8 cellular contexts compared by ENCODE assay signal in genomic region chr9:3507395-3508077, GRCh38. TPM values are rescaled to one million over a fixed set of nuclear protein-coding genes. Genes with fewer than 3 reads are reported as not detected.
DNase-seq lines count a peak whose midpoint lies in the region; ATAC-seq, FAIRE-seq and TF ChIP-seq lines count a peak whose summit lies in the region.

No MANE protein-coding gene starts in this region.

- H3K27me3 Mint-ChIP-seq in endodermal cell (ENCODE audit: insufficient read depth), result no peaks in the 10 kb centered on the region

- H3K36me3 Mint-ChIP-seq in endodermal cell (ENCODE audit: low read depth), result peaks cover 4% of the 10 kb centered on the region

- peak overlapping the region; percentile 14 for H3K27ac Mint-ChIP-seq in endodermal cell

- no peaks in the 10 kb centered on the region for H3K4me1 ChIP-seq in endodermal cell (ENCODE audit: control insufficient read depth, insufficient read depth, low read length)

- WGBS in endodermal cell (ENCODE audit: insufficient coverage in 1 of 2, insufficient read length in 1 of 2), 2 experiments, result 89 to 96% methylated on average over 4 to 5 of the region's 6 CpGs

- no peaks in the 10 kb centered on the region for H3K36me3 ChIP-seq in endodermal cell (ENCODE audit: control insufficient read depth, insufficient read depth, low read length)

- no peak for TF ChIP-seq CTCF in endodermal cell (conservative IDR thresholded peaks at IDR 0.05)

- no peak overlapping the region for H3K27ac ChIP-seq in endodermal cell (ENCODE audit: low read depth, low read length)

- H3K9me3 ChIP-seq in endodermal cell (ENCODE audit: control insufficient read depth, low read length), result no peaks in the 10 kb centered on the region

- no peak overlapping the region for H3K9ac ChIP-seq in endodermal cell (ENCODE audit: extremely low read depth, low read length, poor library complexity, severe bottlenecking)

- H3K9me3 Mint-ChIP-seq in endodermal cell, result no peaks in the 10 kb centered on the region

- H3K4me3 ChIP-seq in endodermal cell (ENCODE audit: low read length), result no peak overlapping the region

- DNase-seq in endodermal cell (no peak), NCI-H1092 treated with DMSO at 0.1 percent for 48 hours (lab: John Stamatoyannopoulos, UW) (no peak), nucleus accumbens (lab: John Stamatoyannopoulos, UW) (no peak), H4 (ENCODE audit: low spot score) (no peak)
- DNase-seq in activated CD4-positive, CD25-positive, alpha-beta regulatory T cell treated with anti-CD3 and anti-CD28 coated beads, Interleukin-2, amount 50 U/mL, for 72 hours, result no peak

- ATAC-seq in GM21367 (IDR thresholded peaks at IDR 0.05; ENCODE audit: unreplicated experiment) (peak; percentile 59), HG03565 (IDR thresholded peaks at IDR 0.05; ENCODE audit: unreplicated experiment) (peak; percentile 50)

- peaks cover 19% of the 10 kb centered on the region for H3K4me1 Mint-ChIP-seq in endodermal cell

- H3K27me3 ChIP-seq in endodermal cell (ENCODE audit: control insufficient read depth, insufficient read depth, low read length, poor library complexity, severe bottlenecking), result no peaks in the 10 kb centered on the region

- no peak overlapping the region for H3K4me3 Mint-ChIP-seq in endodermal cell

- peak; percentile 83 for FAIRE-seq in G401.6 (lab: Jason Lieb, UNC)

RNA-seq across cellular contexts. Expression of gene RFX3, which starts 18.3 kb away (rescaled TPM):
- 10 to 100 TPM; 27.5 to 28.2 TPM for total RNA-seq in endodermal cell
- 29.5 TPM for polyA plus RNA-seq in endodermal cell (2013, experiment 1 of 2)
- 30.1 TPM for polyA plus RNA-seq in endodermal cell (2013, experiment 2 of 2)
- 0.60 and 2.1 TPM in 2 replicates for total RNA-seq in H4 (2014; rRNA removed; shearing (Covaris generic))
